ENCODE assay signal across 23 cellular contexts in the genomic region with DNA sequence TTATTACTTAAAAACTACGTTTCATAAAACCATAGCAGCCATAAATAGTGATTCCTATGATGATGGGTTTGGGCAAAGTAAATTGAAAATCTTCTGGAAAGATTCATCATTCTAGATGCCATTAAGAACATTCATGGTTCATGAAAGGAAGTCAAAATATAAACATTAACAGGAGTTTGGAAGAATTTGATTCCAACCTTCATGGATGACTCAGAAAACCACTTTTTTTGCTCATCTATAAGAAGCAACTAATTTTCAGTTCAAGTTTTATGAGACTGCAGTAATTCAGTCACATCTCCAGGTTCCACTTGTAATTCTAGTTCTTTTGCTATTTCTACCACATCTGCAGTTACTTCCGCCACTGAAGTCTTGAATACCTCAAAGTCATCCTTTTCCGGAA.
"Had no signal": no experiment of that assay in that cellular context is flagged by ENCODE, and none has a peak within 500 bp of the region (broad histone marks: within the 10 kb centered on the region; RNA-seq: fewer than 3 reads in every experiment).

No MANE protein-coding gene starts in this region.

- H3K36me3 Mint-ChIP-seq: activated naive CD8-positive, alpha-beta T cell treated with anti-CD3 and anti-CD28 coated beads for 36 hours had no signal

- H3K9me3 Mint-ChIP-seq: activated naive CD8-positive, alpha-beta T cell treated with anti-CD3 and anti-CD28 coated beads for 36 hours; activated T-cell treated with anti-CD3 and anti-CD28 coated beads, Interleukin-2, amount 50 U/mL, for 24 hours; activated T-helper 17 cell treated with anti-CD3 and anti-CD28 coated beads, Interleukin-2, amount 50 U/mL, for 72 hours; nephron had no signal

- H3K36me3 ChIP-seq: cardiac muscle cell, neutrophil, pancreas, thyroid gland, upper lobe of right lung, WERI-Rb-1 had no signal

- H3K27ac Mint-ChIP-seq: activated naive CD8-positive, alpha-beta T cell treated with anti-CD3 and anti-CD28 coated beads for 36 hours; activated T-cell treated with anti-CD3 and anti-CD28 coated beads, Interleukin-2, amount 50 U/mL, for 24 hours; activated T-helper 17 cell treated with anti-CD3 and anti-CD28 coated beads, Interleukin-2, amount 50 U/mL, for 72 hours; nephron had no signal

- DNase-seq: activated CD8-positive, alpha-beta memory T cell treated with anti-CD3 and anti-CD28 coated beads for 24 hours; activated CD8-positive, alpha-beta memory T cell treated with anti-CD3 and anti-CD28 coated beads, Interleukin-2, amount 50 U/mL, for 4 hours; activated naive CD4-positive, alpha-beta T cell; activated naive CD8-positive, alpha-beta T cell treated with anti-CD3 and anti-CD28 coated beads for 36 hours; activated T-cell treated with anti-CD3 and anti-CD28 coated beads, Interleukin-2, amount 50 U/mL, for 24 hours; amniotic stem cell; body of pancreas; erythroblast; glutamatergic neuron; hippocampal formation; left cardiac atrium; pancreas; psoas muscle; right cardiac atrium; stimulated activated CD4-positive, alpha-beta T cell treated with anti-CD3 and anti-CD28 coated beads, Interleukin-4, amount 100 ng/mL, for 24 hours; stimulated activated naive CD8-positive, alpha-beta T cell treated with anti-CD3 and anti-CD28 coated beads, Interleukin-15, Interleukin-2, amounts not matched to agents 100 U/mL and 50 U/mL, for 24 hours; thyroid gland; upper lobe of right lung; WERI-Rb-1 had no signal

- ATAC-seq: activated T-helper 17 cell treated with anti-CD3 and anti-CD28 coated beads, Interleukin-2, amount 50 U/mL, for 72 hours; body of pancreas; left cardiac atrium; pancreas; psoas muscle; right cardiac atrium; stimulated activated naive CD8-positive, alpha-beta T cell treated with anti-CD3 and anti-CD28 coated beads, Interleukin-15, Interleukin-2, amounts not matched to agents 100 U/mL and 50 U/mL, for 24 hours; upper lobe of right lung had no signal

- H3K9me3 ChIP-seq: body of pancreas, neutrophil, pancreas, psoas muscle, thyroid gland, upper lobe of right lung had no signal

- H3K27ac ChIP-seq: body of pancreas, cardiac muscle cell, neutrophil, pancreas, psoas muscle, thyroid gland, upper lobe of right lung, WERI-Rb-1 had no signal

- H3K4me1 ChIP-seq: body of pancreas, pancreas, psoas muscle, thyroid gland, upper lobe of right lung had no signal

- H3K4me3 ChIP-seq: body of pancreas, cardiac muscle cell, pancreas, psoas muscle, thyroid gland, upper lobe of right lung had no signal

- H3K27me3 ChIP-seq: body of pancreas, cardiac muscle cell, neutrophil, thyroid gland, upper lobe of right lung had no signal
